ENCODE assay signal across 20 cellular contexts in the genomic region with DNA sequence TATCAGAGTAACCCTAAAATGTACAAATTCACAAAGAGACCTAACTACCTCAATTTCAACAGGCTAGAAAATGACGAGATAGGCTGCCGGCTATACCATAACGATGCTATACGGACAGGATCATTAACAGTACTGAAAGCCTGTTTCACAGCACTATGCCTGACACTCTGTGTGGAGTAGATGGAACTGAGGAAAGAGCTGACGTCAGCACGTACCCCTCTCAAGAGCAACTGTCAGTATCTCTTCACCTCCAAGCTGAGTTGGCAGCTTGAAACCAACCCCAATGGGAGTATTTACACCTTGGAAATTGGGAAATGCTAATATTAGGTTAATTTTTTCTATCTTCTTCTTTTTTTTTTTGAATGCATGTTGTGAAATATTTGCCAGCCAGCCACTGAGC. TPM values are rescaled to one million over a fixed set of nuclear protein-coding genes. Genes with fewer than 3 reads are reported as not detected.
DNase-seq lines count a peak whose midpoint lies in the region; ATAC-seq, FAIRE-seq and TF ChIP-seq lines count a peak whose summit lies in the region.
"Had no signal": no experiment of that assay in that cellular context is flagged by ENCODE, and none has a peak within 500 bp of the region (broad histone marks: within the 10 kb centered on the region; RNA-seq: fewer than 3 reads in every experiment).

No MANE protein-coding gene starts in this region.

- H3K4me3 ChIP-seq in A549 (no peak overlapping the region), K562 (no peak overlapping the region), neuronal stem cell (ENCODE audit: low read length in 2 of 2) (no peak overlapping the region), gastrocnemius medialis (no peak overlapping the region)
- H3K4me3 ChIP-seq: BLaER1, GM23248 had no signal

- H3K18ac ChIP-seq in neuronal stem cell (ENCODE audit: low read length) = no peak overlapping the region

- no peak for TF ChIP-seq CTCF in A549 (IDR thresholded peaks at IDR 0.05)
- no peak for TF ChIP-seq CTCF in K562 (IDR thresholded peaks at IDR 0.05 in 2 of 3, conservative IDR thresholded peaks at IDR 0.05 in 1 of 3; ENCODE audit: insufficient read depth in 2 of 3, low read depth in 1 of 3, low read length in 3 of 3)
- TF ChIP-seq CTCF in gastrocnemius medialis (IDR thresholded peaks at IDR 0.05 in 4 of 5, conservative IDR thresholded peaks at IDR 0.05 in 1 of 5) = no peak

- H3K27ac ChIP-seq in A549 (no peak overlapping the region), K562 (ENCODE audit: extremely low read depth, low read depth, low read length) (no peak overlapping the region), neuronal stem cell (replicated peaks; ENCODE audit: low read length) (no peak overlapping the region), gastrocnemius medialis (no peak overlapping the region)
- H3K27ac ChIP-seq: BLaER1, C4-2B, GM23248 had no signal

- no peak for TF ChIP-seq RAD21 in A549 (conservative IDR thresholded peaks at IDR 0.05 in 1 of 2, IDR thresholded peaks at IDR 0.05 in 1 of 2)
- no peak for TF ChIP-seq RAD21 in K562 (CRISPR knock-in tag; conservative IDR thresholded peaks at IDR 0.05 in 1 of 2, IDR thresholded peaks at IDR 0.05 in 1 of 2)

- H3K4me2 ChIP-seq in A549 (no peak overlapping the region), K562 (ENCODE audit: insufficient read depth, low read length) (no peak overlapping the region), neuronal stem cell (ENCODE audit: insufficient read depth, low read length, poor library complexity, severe bottlenecking) (no peak overlapping the region)
- H3K4me2 ChIP-seq: BLaER1 had no signal

- ATAC-seq in A549 (no peak), K562 (no peak), gastrocnemius medialis (no peak)
- ATAC-seq: CD8-positive, alpha-beta T cell had no signal

- DNase-seq in A549 (ENCODE audit: low read depth in 1 of 2, low spot score in 1 of 2) = no peak
- no peak for DNase-seq in GM12892 (ENCODE audit: insufficient read length)
- no peak for DNase-seq in K562 (ENCODE audit: extremely low read depth in 1 of 4, low spot score in 3 of 4)
- DNase-seq in neuronal stem cell (ENCODE audit: low spot score) = no peak
- DNase-seq in gastrocnemius medialis = no peak
- no peak for DNase-seq in cortex of kidney (lab: John Stamatoyannopoulos, UW)
- no peak for DNase-seq in activated naive CD4-positive, alpha-beta T cell treated with Interleukin-2 at 50 U/mL for 16 hours
- DNase-seq: Caco-2; CD4-positive, CD25-positive, alpha-beta regulatory T cell; CD8-positive, alpha-beta T cell; DMS153; DND-41; GM23248; H7; HCEC 1CT had no signal

- POLR2A ChIA-PET in A549 (lab: Yijun Ruan, JAX) (no interaction called here), K562 (lab: Yijun Ruan, JAX) (interaction anchor here (0.6 to 1.0 kb wide), 2 partner anchors 9 to 500 kb away, joined by 3 read pairs; no protein-coding TSS in a partner anchor)

- H2BK120ac ChIP-seq in neuronal stem cell (ENCODE audit: low read depth, low read length) = no peak overlapping the region

- FAIRE-seq in A549 (lab: Jason Lieb, UNC) (no peak), GM12892 (lab: Jason Lieb, UNC) (peak; percentile 24), K562 (lab: Jason Lieb, UNC) (no peak)
- FAIRE-seq: G401.6, GM19239, H1 had no signal

- intact Hi-C loops in K562 (cut with micrococcal nuclease) (no loop called here), gastrocnemius medialis (cut with DNase I; ENCODE audit: low total_unique reads) (no loop called here)

- no peak overlapping the region for H4K91ac ChIP-seq in neuronal stem cell (ENCODE audit: low read depth, low read length, poor library complexity)

- WGBS in A549 (ENCODE audit: missing lambda C conversion rate) = 93% methylated on average over 6 of the region's 6 CpGs
- 90% methylated on average over 5 of the region's 6 CpGs for WGBS in K562 (ENCODE audit: insufficient coverage, low coverage, missing lambda C conversion rate)
- no CpG with 5 or more reads among the region's 6 CpGs for WGBS in neuronal stem cell (ENCODE audit: extremely low coverage in 2 of 2, insufficient read length in 2 of 2, insufficient replicate concordance in 1 of 2), 2 donors

- no peak overlapping the region for H2BK15ac ChIP-seq in neuronal stem cell (ENCODE audit: low read length)

- no peaks in the 10 kb centered on the region for H3K79me2 ChIP-seq in K562 (ENCODE audit: control insufficient read depth, insufficient read depth, low read length)

- no peaks in the 10 kb centered on the region for H3K79me1 ChIP-seq in neuronal stem cell (ENCODE audit: low read depth, low read length)

- no peak overlapping the region for H3K4ac ChIP-seq in neuronal stem cell (ENCODE audit: low read length)

- H3K36me3 ChIP-seq in K562 (ENCODE audit: control insufficient read depth, insufficient read depth, low read length) (peaks cover 5% of the 10 kb centered on the region; the same call in 1 of the 3 replicates), neuronal stem cell (replicated peaks in 1 of 2; ENCODE audit: control insufficient read depth in 2 of 2, insufficient read depth in 2 of 2, low read length in 2 of 2) (peaks cover 0 to 11% of the 10 kb centered on the region in 2 donors), gastrocnemius medialis (peaks cover 0 to 2% of the 10 kb centered on the region in 2 donors)

- in situ Hi-C loops in K562 (cut with MboI) = no loop called here
- in situ Hi-C loops in gastrocnemius medialis (cut with MboI; ENCODE audit: low sequenced_read_pairs in 4 of 4) = no loop called here

- H2AFZ ChIP-seq in K562 (ENCODE audit: low read depth, low read length) (no peak overlapping the region), neuronal stem cell (ENCODE audit: low read length) (no peak overlapping the region)
- H2AFZ ChIP-seq: GM23248 had no signal

- H2BK5ac ChIP-seq in neuronal stem cell (ENCODE audit: low read length) = no peak overlapping the region

- no peaks in the 10 kb centered on the region for H3K4me1 ChIP-seq in A549
- H3K4me1 ChIP-seq in K562 (replicated peaks in 1 of 2; ENCODE audit: control insufficient read depth in 2 of 2, insufficient read depth in 2 of 2, low read length in 2 of 2) = peaks cover 15 to 27% of the 10 kb centered on the region in 2 experiments; a peak in 4 of 5 replicates
- H3K4me1 ChIP-seq in neuronal stem cell (ENCODE audit: control insufficient read depth in 2 of 2, insufficient read depth in 1 of 2, low read depth in 1 of 2, low read length in 2 of 2) = no peaks in the 10 kb centered on the region
- no peaks in the 10 kb centered on the region for H3K4me1 ChIP-seq in gastrocnemius medialis
- H3K4me1 ChIP-seq: BLaER1, Caco-2 had no signal

- no peak for TF ChIP-seq EP300 in A549 (IDR thresholded peaks at IDR 0.05)
- no peak for TF ChIP-seq EP300 in K562 (IDR thresholded peaks at IDR 0.05; ENCODE audit: low read length)

- no peak for TF ChIP-seq POLR2A in A549 (IDR thresholded peaks at IDR 0.05; ENCODE audit: low read length)
- TF ChIP-seq POLR2A in GM12892 (IDR thresholded peaks at IDR 0.05; ENCODE audit: low read depth, low read length) = no peak
- TF ChIP-seq POLR2A in K562 (conservative IDR thresholded peaks at IDR 0.05) = no peak
- no peak for TF ChIP-seq POLR2A in gastrocnemius medialis (IDR thresholded peaks at IDR 0.05)

- no peaks in the 10 kb centered on the region for H4K20me1 ChIP-seq in K562 (replicated peaks; ENCODE audit: control insufficient read depth, insufficient read depth, low read length)
- H4K20me1 ChIP-seq: BLaER1 had no signal

- no peak overlapping the region for H2BK12ac ChIP-seq in neuronal stem cell (ENCODE audit: low read length)

- H3K9me3 ChIP-seq in A549 (no peaks in the 10 kb centered on the region), K562 (replicated peaks; ENCODE audit: control insufficient read depth, insufficient read depth, low read depth, low read length) (no peaks in the 10 kb centered on the region), neuronal stem cell (replicated peaks in 1 of 2; ENCODE audit: control insufficient read depth in 2 of 2, insufficient read depth in 1 of 2, low read depth in 1 of 2, low read length in 2 of 2) (no peaks in the 10 kb centered on the region), gastrocnemius medialis (no peaks in the 10 kb centered on the region)
- H3K9me3 ChIP-seq: BLaER1, Caco-2 had no signal

- BruUV-seq in K562 (replicated peaks; lab: Mats Ljungman, UMichigan) = no TSS peak

- no peak overlapping the region for H2AK5ac ChIP-seq in neuronal stem cell (ENCODE audit: low read depth, low read length)

- H3K23ac ChIP-seq in neuronal stem cell (ENCODE audit: low read depth, low read length, poor library complexity) = no peak overlapping the region

- no peak overlapping the region for H3K14ac ChIP-seq in neuronal stem cell (ENCODE audit: low read length)

- no peaks in the 10 kb centered on the region for H3K9me1 ChIP-seq in K562 (ENCODE audit: control insufficient read depth, insufficient read depth, low read length)

- no peak overlapping the region for H4K8ac ChIP-seq in neuronal stem cell (ENCODE audit: low read depth, low read length)

- CTCF ChIA-PET in A549 (lab: Yijun Ruan, JAX) = interaction anchor here (1.2 kb wide), 1 partner anchor 833 kb away, joined by 5 read pairs; no protein-coding TSS in a partner anchor
- CTCF ChIA-PET in K562 (lab: Yijun Ruan, JAX; ENCODE audit: low intra/inter-chr PET ratio) = no interaction called here

- H3K27me3 ChIP-seq in K562 (ENCODE audit: control insufficient read depth in 2 of 2, insufficient read depth in 2 of 2, low read length in 2 of 2) = no peaks in the 10 kb centered on the region
- no peaks in the 10 kb centered on the region for H3K27me3 ChIP-seq in neuronal stem cell (ENCODE audit: control insufficient read depth in 3 of 3, insufficient read depth in 3 of 3, low read depth in 1 of 3, low read length in 3 of 3)
- no peaks in the 10 kb centered on the region for H3K27me3 ChIP-seq in gastrocnemius medialis
- H3K27me3 ChIP-seq: BLaER1 had no signal

- H3K9ac ChIP-seq in K562 (ENCODE audit: insufficient read depth in 1 of 2, low read depth in 2 of 2, low read length in 2 of 2) (no peak overlapping the region), neuronal stem cell (ENCODE audit: low read depth, low read length, poor library complexity) (peak overlapping the region; percentile 37)
- H3K9ac ChIP-seq: BLaER1, GM23248 had no signal

RNA-seq across cellular contexts. Expression of a gene that starts 53.6 kb away (rescaled TPM):
- polyA plus RNA-seq in A549 (2011; rRNA removed) = 0.17 TPM in 1 of 2 replicates, not detected in the other
- polyA plus RNA-seq in A549 (2012; cell fraction: cytosol; rRNA removed) = 0.71 and 0.85 TPM in 2 replicates
- 0.82 and 1.6 TPM in 2 replicates for polyA plus RNA-seq in A549 (2012; cell fraction: nucleus; rRNA removed)
- 0.09 to 0.25 TPM (median 0.16 TPM) in 3 replicates for polyA plus RNA-seq in A549 (2017; fragmentation: RNase III; extraction: RNeasy Plus Mini Kit Qiagen cat#74134 plus additional on column Dnase treatment)
- polyA minus RNA-seq in A549 (2011; rRNA and poly(A)+ RNA removed) = 0.54 TPM in 1 of 2 replicates, not detected in the other
- 0.28 TPM for polyA plus RNA-seq in GM12892 (2012; ENCODE audit: missing spikeins)
- 5.6 and 5.8 TPM in 2 replicates for total RNA-seq in K562 (2011; cell fraction: chromatin; rRNA removed; ENCODE audit: low replicate concordance)
- 2.8 and 3.8 TPM in 2 replicates for total RNA-seq in K562 (2011; cell fraction: nucleolus; rRNA removed)
- total RNA-seq in K562 (2011; cell fraction: nucleoplasm; rRNA removed) = 2.7 and 4.0 TPM in 2 replicates
- total RNA-seq in K562 (2014; rRNA removed) = 1.1 and 1.3 TPM in 2 replicates
- total RNA-seq in K562 (2014; rRNA removed; fragmentation: Illumina TruSeq; extraction: Trizol) = 0.44 and 0.67 TPM in 2 replicates
- 0.57 and 0.69 TPM in 2 replicates for total RNA-seq in K562 (2015; rRNA removed; fragmentation: Illumina TruSeq; extraction: Trizol)
- 1.0 and 1.4 TPM in 2 replicates for total RNA-seq in K562 (2021)
- polyA plus RNA-seq in K562 (2011; rRNA removed) = 0.29 and 0.31 TPM in 2 replicates
- 0.25 and 0.40 TPM in 2 replicates for polyA plus RNA-seq in K562 (2011; cell fraction: cytosol; rRNA removed)
- polyA plus RNA-seq in K562 (2011; cell fraction: nucleus; rRNA removed) = 0.74 and 1.4 TPM in 2 replicates
- 0.39 and 0.64 TPM in 2 replicates for polyA plus RNA-seq in K562 (2012)
- 0.16 and 0.32 TPM in 2 replicates for polyA plus RNA-seq in K562 (2014; fragmentation: Illumina TruSeq; extraction: Trizol)
- under 1 TPM in 1 of 2 experiments, not detected in 1; 0.32 TPM for polyA plus RNA-seq in K562 (2014; fragmentation: Nextera tagmentation; extraction: Ambion mirVana)
- polyA plus RNA-seq in K562 (2014; rRNA removed) = 0.32 TPM in 1 of 2 replicates, not detected in the other
- 0.63 and 0.74 TPM in 2 replicates for polyA minus RNA-seq in K562 (2011; rRNA and poly(A)+ RNA removed)
- polyA minus RNA-seq in K562 (2011; cell fraction: cytosol; rRNA and poly(A)+ RNA removed) = 1.4 TPM in 1 of 2 replicates, not detected in the other
- polyA minus RNA-seq in K562 (2011; cell fraction: nucleus; rRNA and poly(A)+ RNA removed) = 2.6 TPM in 2 replicates
- polyA plus RNA-seq in neuronal stem cell (2013, experiment 1 of 2) = 0.26 TPM
- 0.36 TPM for polyA plus RNA-seq in neuronal stem cell (2013, experiment 2 of 2)
- total RNA-seq in gastrocnemius medialis = under 1 TPM in 1 of 4 donors, not detected in 3; 0.97 TPM
- polyA plus RNA-seq: GM23248 had no signal
